ENCODE assay signal across 21 cellular contexts in the genomic region with DNA sequence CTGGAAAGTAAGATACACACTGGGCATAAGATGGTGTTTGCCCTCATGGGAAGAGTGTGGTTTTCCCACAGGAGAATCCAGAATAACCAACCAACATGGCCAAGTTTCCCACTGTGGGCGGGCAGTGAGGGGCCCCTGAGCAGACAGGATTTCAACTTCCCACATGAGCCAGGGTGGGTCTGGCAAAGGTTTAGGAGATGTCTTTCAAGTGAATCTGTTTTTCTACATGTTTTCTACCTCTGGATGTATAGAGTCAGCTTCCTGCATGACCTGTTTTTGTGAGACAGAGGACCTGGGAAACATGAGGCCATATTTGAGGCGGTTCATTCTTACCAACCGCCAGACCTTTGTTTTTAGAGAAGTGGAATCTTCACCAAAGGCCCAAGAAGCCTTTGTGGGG.
DNase-seq lines count a peak whose midpoint lies in the region; ATAC-seq and TF ChIP-seq lines count a peak whose summit lies in the region.
"Had no signal": no experiment of that assay in that cellular context is flagged by ENCODE, and none has a peak within 500 bp of the region (broad histone marks: within the 10 kb centered on the region; RNA-seq: fewer than 3 reads in every experiment).

No MANE protein-coding gene starts in this region.

- H3K9me3 ChIP-seq in esophagus squamous epithelium, result no peaks in the 10 kb centered on the region
- H3K9me3 ChIP-seq in mesodermal cell (ENCODE audit: control insufficient read depth, low read length), result no peaks in the 10 kb centered on the region
- no peaks in the 10 kb centered on the region for H3K9me3 ChIP-seq in left lung
- H3K9me3 ChIP-seq: HAP-1 had no signal

- no peak for TF ChIP-seq CTCF in natural killer cell (IDR thresholded peaks at IDR 0.05)
- no peak for TF ChIP-seq CTCF in esophagus squamous epithelium (IDR thresholded peaks at IDR 0.05)
- no peak for TF ChIP-seq CTCF in left lung (IDR thresholded peaks at IDR 0.05)

- no peaks in the 10 kb centered on the region for H3K9me3 Mint-ChIP-seq in natural killer cell
- no peaks in the 10 kb centered on the region for H3K9me3 Mint-ChIP-seq in natural killer cell treated with Interleukin-12 subunit alpha and Interleukin-12 subunit beta and Interleukin-15 and Interleukin-18, amount 100 ng/mL, for 72 hours
- H3K9me3 Mint-ChIP-seq: CD8-positive, alpha-beta T cell; GM23338 had no signal

- peaks cover 59 to 66% of the 10 kb centered on the region in 2 donors for H3K4me1 Mint-ChIP-seq in natural killer cell
- peaks cover 41 to 49% of the 10 kb centered on the region in 2 donors for H3K4me1 Mint-ChIP-seq in natural killer cell treated with Interleukin-12 subunit alpha and Interleukin-12 subunit beta and Interleukin-15 and Interleukin-18, amount 100 ng/mL, for 72 hours (ENCODE audit: low read depth in 2 of 2)

- H3K27me3 ChIP-seq in esophagus squamous epithelium (no peaks in the 10 kb centered on the region), left lung (no peaks in the 10 kb centered on the region)

- peak overlapping the region in 3 of 4 donors; percentile 22 to 50 (median 45) for H3K27ac ChIP-seq in esophagus squamous epithelium
- peak overlapping the region; percentile 13 for H3K27ac ChIP-seq in mesodermal cell (ENCODE audit: low read depth, low read length, severe bottlenecking)
- H3K27ac ChIP-seq in left lung, result no peak overlapping the region

- intact Hi-C loops in natural killer cell (cut with micrococcal nuclease) (no loop called here), esophagus squamous epithelium (cut with DNase I) (no loop called here), left lung (cut with DNase I) (no loop called here)

- H3K4me1 ChIP-seq in esophagus squamous epithelium (peaks cover 0 to 48% (median 5%) of the 10 kb centered on the region in 3 donors), mesodermal cell (ENCODE audit: control insufficient read depth, insufficient read depth, low read length, poor library complexity, severe bottlenecking) (peaks cover 6% of the 10 kb centered on the region), left lung (peaks cover 0 to 3% of the 10 kb centered on the region in 2 donors)

- WGBS in esophagus squamous epithelium, 2 donors, result 67 to 82% methylated on average over 3 of the region's 3 CpGs
- 62% methylated on average over 2 of the region's 3 CpGs; no CpG with 5 or more reads in 1 of the 2 experiments for WGBS in mesodermal cell (ENCODE audit: insufficient coverage in 2 of 2), 2 experiments

- H3K36me3 Mint-ChIP-seq in natural killer cell, result no peaks in the 10 kb centered on the region
- H3K36me3 Mint-ChIP-seq in natural killer cell treated with Interleukin-12 subunit alpha and Interleukin-12 subunit beta and Interleukin-15 and Interleukin-18, amount 100 ng/mL, for 72 hours, result no peaks in the 10 kb centered on the region

- peak overlapping the region; percentile 7 to 38 for H3K27ac Mint-ChIP-seq in natural killer cell
- H3K27ac Mint-ChIP-seq in natural killer cell treated with Interleukin-12 subunit alpha and Interleukin-12 subunit beta and Interleukin-15 and Interleukin-18, amount 100 ng/mL, for 72 hours, result no peak overlapping the region
- H3K27ac Mint-ChIP-seq: CD8-positive, alpha-beta T cell had no signal

- H3K4me3 ChIP-seq in esophagus squamous epithelium (no peak overlapping the region), mesodermal cell (ENCODE audit: extremely low read depth, insufficient read depth, low read length, poor library complexity, severe bottlenecking) (no peak overlapping the region), left lung (no peak overlapping the region)
- H3K4me3 ChIP-seq: GM23338, HAP-1 had no signal

- no peak overlapping the region for H3K4me3 Mint-ChIP-seq in natural killer cell
- H3K4me3 Mint-ChIP-seq in natural killer cell treated with Interleukin-12 subunit alpha and Interleukin-12 subunit beta and Interleukin-15 and Interleukin-18, amount 100 ng/mL, for 72 hours, result no peak overlapping the region
- H3K4me3 Mint-ChIP-seq: CD8-positive, alpha-beta T cell; GM23338 had no signal

- DNase-seq in natural killer cell (no peak), esophagus squamous epithelium (lab: John Stamatoyannopoulos, UW) (no peak), left lung (no peak), OCI-M2 (lab: John Stamatoyannopoulos, UW; ENCODE audit: unreplicated experiment) (no peak), AG20443 (ENCODE audit: low spot score) (no peak)
- no peak for DNase-seq in natural killer cell treated with Interleukin-12 subunit alpha and Interleukin-12 subunit beta and Interleukin-15 and Interleukin-18, amount 100 ng/mL, for 72 hours (ENCODE audit: low spot score)
- DNase-seq in stimulated activated CD4-positive, alpha-beta T cell treated with anti-CD3 and anti-CD28 coated beads, Interleukin-4, amount 100 ng/mL, for 4 hours, result no peak
- DNase-seq: 8988T; AML-193; C1 segment of cervical spinal cord; CD8-positive, alpha-beta T cell; DND-41; KG1; NCI-H1105; NCI-H2081 treated with DMSO at 0.1 percent for 48 hours; NCI-H2171 treated with DMSO at 0.1 percent for 48 hours; NCI-H524 treated with DMSO at 0.1 percent for 48 hours; Right ventricle myocardium superior had no signal

- ATAC-seq in natural killer cell (no peak), left lung (no peak)
- ATAC-seq in natural killer cell treated with Interleukin-12 subunit alpha and Interleukin-12 subunit beta and Interleukin-15 and Interleukin-18, amount 100 ng/mL, for 72 hours, result no peak
- ATAC-seq: CD8-positive, alpha-beta T cell had no signal

- H3K36me3 ChIP-seq in esophagus squamous epithelium (no peaks in the 10 kb centered on the region), mesodermal cell (ENCODE audit: control insufficient read depth, insufficient read depth, low read length) (peaks cover 26% of the 10 kb centered on the region), left lung (peaks cover 0 to 5% of the 10 kb centered on the region in 2 donors)
- H3K36me3 ChIP-seq: HAP-1 had no signal

- no peak for TF ChIP-seq POLR2A in esophagus squamous epithelium (IDR thresholded peaks at IDR 0.05)

- no peaks in the 10 kb centered on the region for H3K27me3 Mint-ChIP-seq in natural killer cell (ENCODE audit: low read depth in 2 of 2)
- H3K27me3 Mint-ChIP-seq in natural killer cell treated with Interleukin-12 subunit alpha and Interleukin-12 subunit beta and Interleukin-15 and Interleukin-18, amount 100 ng/mL, for 72 hours, result no peaks in the 10 kb centered on the region

Comparison
In these comparisons a context has a peak if more than half of its experiments do, and no peak if none do; other contexts are left out.
1. H3K27ac Mint-ChIP-seq: peak in natural killer cell (2 of 2); none in natural killer cell treated with Interleukin-12 subunit alpha and Interleukin-12 subunit beta and Interleukin-15 and Interleukin-18, amount 100 ng/mL, for 72 hours (0 of 2).
2. H3K27ac ChIP-seq: peak in esophagus squamous epithelium (3 of 4) and mesodermal cell (single experiment); none in left lung (0 of 2).